In genomic region chr9:108939975-108940374, GRCh38 we compare ENCODE assay signal across 7 cellular contexts.
"Had no signal": no experiment of that assay in that cellular context is flagged by ENCODE, and none has a peak within 500 bp of the region (broad histone marks: within the 10 kb centered on the region; RNA-seq: fewer than 3 reads in every experiment).

No MANE protein-coding gene starts in this region.

- DNase-seq: KBM-7, KG1 had no signal

- H3K9me3 Mint-ChIP-seq: IgD-negative memory B cell had no signal

- H3K4me3 ChIP-seq: K562 had no signal

- H3K4me3 Mint-ChIP-seq: IgD-negative memory B cell had no signal

- FAIRE-seq: HTR-8/SVneo, K562 had no signal

- H3K4me2 ChIP-seq: KMS-11 had no signal

- H3K27ac Mint-ChIP-seq: IgD-negative memory B cell had no signal

- H3K9ac ChIP-seq: KMS-11 had no signal

- H3K27me3 Mint-ChIP-seq: IgD-negative memory B cell had no signal

- H3K27ac ChIP-seq: HL-60, KMS-11 had no signal

- ATAC-seq: K562 had no signal
